36 cellular contexts compared by ENCODE assay signal in genomic region chr6:41755895-41756294, GRCh38. TPM values are rescaled to one million over a fixed set of nuclear protein-coding genes. Genes with fewer than 3 reads are reported as not detected.
"Had no signal": no experiment of that assay in that cellular context is flagged by ENCODE, and none has a peak within 500 bp of the region (broad histone marks: within the 10 kb centered on the region; RNA-seq: fewer than 3 reads in every experiment).

No MANE protein-coding gene starts in this region.

- H3K4me1 Mint-ChIP-seq: activated B cell treated with CpG ODN at 0.5 μM for 24 hours; activated T-helper 17 cell treated with anti-CD3 and anti-CD28 coated beads, Interleukin-2, amount 50 U/mL, for 72 hours had no signal

- ATAC-seq: activated T-helper 17 cell treated with anti-CD3 and anti-CD28 coated beads, Interleukin-2, amount 50 U/mL, for 72 hours; body of pancreas; PC-3 had no signal

- H3K4me3 ChIP-seq: adrenal gland, body of pancreas, breast epithelium had no signal

- H3K27me3 ChIP-seq: adrenal gland, body of pancreas, breast epithelium had no signal

- H3K9me3 ChIP-seq: adrenal gland, body of pancreas, breast epithelium had no signal

- H3K9me3 Mint-ChIP-seq: activated B cell treated with CpG ODN at 0.5 μM for 24 hours; activated CD4-positive, alpha-beta memory T cell treated with anti-CD3 and anti-CD28 coated beads for 36 hours; activated T-cell treated with anti-CD3 and anti-CD28 coated beads, Interleukin-2, amount 50 U/mL, for 72 hours; activated T-helper 17 cell treated with anti-CD3 and anti-CD28 coated beads, Interleukin-2, amount 50 U/mL, for 72 hours had no signal

- H3K4me3 Mint-ChIP-seq: activated B cell treated with CpG ODN at 0.5 μM for 24 hours; activated CD4-positive, alpha-beta memory T cell treated with anti-CD3 and anti-CD28 coated beads for 36 hours; activated T-cell treated with anti-CD3 and anti-CD28 coated beads, Interleukin-2, amount 50 U/mL, for 72 hours; activated T-helper 17 cell treated with anti-CD3 and anti-CD28 coated beads, Interleukin-2, amount 50 U/mL, for 72 hours had no signal

- H3K4me1 ChIP-seq: adrenal gland, body of pancreas, breast epithelium had no signal

- H3K27me3 Mint-ChIP-seq: activated T-helper 17 cell treated with anti-CD3 and anti-CD28 coated beads, Interleukin-2, amount 50 U/mL, for 72 hours had no signal

- H3K27ac ChIP-seq: adrenal gland, body of pancreas, breast epithelium, VCaP had no signal

- H3K36me3 ChIP-seq: adrenal gland, breast epithelium had no signal

- DNase-seq: activated B cell treated with CpG ODN at 0.5 μM for 24 hours; activated CD4-positive, alpha-beta memory T cell treated with anti-CD3 and anti-CD28 coated beads for 36 hours; activated CD4-positive, alpha-beta T cell treated with anti-CD3 and anti-CD28 coated beads for 4 hours; activated CD4-positive, alpha-beta T cell treated with anti-CD3 and anti-CD28 coated beads, Interleukin-2, amount 50 U/mL, for 1 hour; activated CD4-positive, CD25-positive, alpha-beta regulatory T cell treated with anti-CD3 and anti-CD28 coated beads, Interleukin-2, amount 50 U/mL, for 72 hours; activated effector memory CD4-positive, alpha-beta T cell treated with anti-CD3 and anti-CD28 coated beads, Interleukin-2, amount 50 U/mL, for 16 hours; activated naive CD4-positive, alpha-beta T cell; activated naive CD4-positive, alpha-beta T cell treated with anti-CD3 and anti-CD28 coated beads, Interleukin-2, amount 50 U/mL, for 16 hours; activated T-cell treated with anti-CD3 and anti-CD28 coated beads, Interleukin-2, amount 50 U/mL, for 1 hour; activated T-cell treated with anti-CD3 and anti-CD28 coated beads, Interleukin-2, amount 50 U/mL, for 72 hours; adrenal gland; body of pancreas; MM.1S; MV-4-11; NCI-H1092; NCI-H1436 treated with DMSO at 0.1 percent for 48 hours; NCI-H187; NCI-H2029 treated with DMSO at 0.1 percent for 48 hours; NCI-H2107; NCI-H2171; NCI-H510A; NCI-H526; NCI-H748 treated with DMSO at 0.1 percent for 48 hours; NK-92 treated with Interleukin-12 subunit alpha and Interleukin-12 subunit beta, amount 100 ng/mL, for 24 hours; PC-3; SW 1271; T-helper 1 cell; T-helper 2 cell; T-helper 9 cell had no signal

- H3K36me3 Mint-ChIP-seq: activated CD4-positive, alpha-beta memory T cell treated with anti-CD3 and anti-CD28 coated beads for 36 hours had no signal

- H3K27ac Mint-ChIP-seq: activated B cell treated with CpG ODN at 0.5 μM for 24 hours; activated CD4-positive, alpha-beta memory T cell treated with anti-CD3 and anti-CD28 coated beads for 36 hours; activated T-cell treated with anti-CD3 and anti-CD28 coated beads, Interleukin-2, amount 50 U/mL, for 72 hours; activated T-helper 17 cell treated with anti-CD3 and anti-CD28 coated beads, Interleukin-2, amount 50 U/mL, for 72 hours had no signal

RNA-seq across cellular contexts. Expression of gene PGC, which starts 8.7 kb away (rescaled TPM):
- total RNA-seq: activated B cell treated with CpG ODN at 0.5 μM for 24 hours; activated CD4-positive, alpha-beta memory T cell treated with anti-CD3 and anti-CD28 coated beads for 36 hours; activated CD8-positive, alpha-beta memory T cell treated with anti-CD3 and anti-CD28 coated beads for 36 hours; activated T-cell treated with anti-CD3 and anti-CD28 coated beads, Interleukin-2, amount 50 U/mL, for 72 hours; activated T-helper 17 cell treated with anti-CD3 and anti-CD28 coated beads, Interleukin-2, amount 50 U/mL, for 72 hours; astrocyte; cardiac septum; PC-3; Right ventricle myocardium superior had no signal

RNA-seq across cellular contexts. Expression of gene PRICKLE4, which starts 24.7 kb away (rescaled TPM):
- total RNA-seq: activated CD8-positive, alpha-beta memory T cell treated with anti-CD3 and anti-CD28 coated beads for 36 hours; activated T-helper 17 cell treated with anti-CD3 and anti-CD28 coated beads, Interleukin-2, amount 50 U/mL, for 72 hours had no signal
